24 cellular contexts compared by ENCODE assay signal in genomic region chr13:111963031-111963430, GRCh38.
"Had no signal": no experiment of that assay in that cellular context is flagged by ENCODE, and none has a peak within 500 bp of the region (broad histone marks: within the 10 kb centered on the region; RNA-seq: fewer than 3 reads in every experiment).

No MANE protein-coding gene starts in this region.

- H3K36me3 ChIP-seq: heart right ventricle, left ventricle myocardium inferior, pancreas, right lobe of liver, spleen, stomach, thyroid gland, transverse colon, upper lobe of left lung had no signal

- DNase-seq: heart right ventricle; islet precursor cell; left ventricle myocardium inferior; mesendoderm; midbrain; mucosa of descending colon; naive thymus-derived CD4-positive, alpha-beta T cell; nucleus accumbens; pancreas; psoas muscle; small intestine; spleen; stimulated activated CD4-positive, alpha-beta T cell treated with anti-CD3 and anti-CD28 coated beads, Interleukin-4, amount 100 ng/mL, for 24 hours; stimulated activated naive CD4-positive, alpha-beta T cell treated with Interleukin-2 at 50 U/mL for 16 hours; stomach; testis; thyroid gland; transverse colon; upper lobe of left lung had no signal

- H3K27ac Mint-ChIP-seq: naive thymus-derived CD4-positive, alpha-beta T cell; natural killer cell treated with Interleukin-12 subunit alpha and Interleukin-12 subunit beta and Interleukin-15 and Interleukin-18, amount 100 ng/mL, for 72 hours; stimulated activated memory B cell treated with anti-CD40 and anti-IgM and Interleukin-4, amounts not matched to agents 10 μg/mL and 1 μg/mL and 100 μg/mL, for 72 hours had no signal

- H3K79me2 ChIP-seq: hepatocyte had no signal

- H3K9me3 ChIP-seq: heart right ventricle, left ventricle myocardium inferior, mucosa of descending colon, pancreas, psoas muscle, right lobe of liver, stomach, testis, thyroid gland, transverse colon, upper lobe of left lung had no signal

- H3K36me3 Mint-ChIP-seq: naive thymus-derived CD4-positive, alpha-beta T cell; natural killer cell treated with Interleukin-12 subunit alpha and Interleukin-12 subunit beta and Interleukin-15 and Interleukin-18, amount 100 ng/mL, for 72 hours; stimulated activated memory B cell treated with anti-CD40 and anti-IgM and Interleukin-4, amounts not matched to agents 10 μg/mL and 1 μg/mL and 100 μg/mL, for 72 hours had no signal

- H3K4me3 Mint-ChIP-seq: naive thymus-derived CD4-positive, alpha-beta T cell; natural killer cell treated with Interleukin-12 subunit alpha and Interleukin-12 subunit beta and Interleukin-15 and Interleukin-18, amount 100 ng/mL, for 72 hours; stimulated activated memory B cell treated with anti-CD40 and anti-IgM and Interleukin-4, amounts not matched to agents 10 μg/mL and 1 μg/mL and 100 μg/mL, for 72 hours had no signal

- H3K27me3 ChIP-seq: pancreas, right lobe of liver, testis, thyroid gland, transverse colon, upper lobe of left lung had no signal

- H3K27ac ChIP-seq: heart right ventricle, hepatocyte, left ventricle myocardium inferior, pancreas, psoas muscle, right lobe of liver, spleen, stomach, testis, thyroid gland, transverse colon, upper lobe of left lung had no signal

- H3K4me3 ChIP-seq: heart right ventricle, hepatocyte, left ventricle myocardium inferior, lung, mucosa of descending colon, pancreas, psoas muscle, right lobe of liver, spleen, stomach, testis, thyroid gland, transverse colon, upper lobe of left lung had no signal

- H2AFZ ChIP-seq: hepatocyte had no signal

- ATAC-seq: naive thymus-derived CD4-positive, alpha-beta T cell; pancreas; psoas muscle; stimulated activated memory B cell treated with anti-CD40 and anti-IgM and Interleukin-4, amounts not matched to agents 10 μg/mL and 1 μg/mL and 100 μg/mL, for 72 hours had no signal

- H3K4me1 Mint-ChIP-seq: naive thymus-derived CD4-positive, alpha-beta T cell; stimulated activated memory B cell treated with anti-CD40 and anti-IgM and Interleukin-4, amounts not matched to agents 10 μg/mL and 1 μg/mL and 100 μg/mL, for 72 hours had no signal

- H3K4me1 ChIP-seq: heart right ventricle, left ventricle myocardium inferior, pancreas, psoas muscle, right lobe of liver, spleen, stomach, testis, thyroid gland, transverse colon, upper lobe of left lung had no signal

- H3K4me2 ChIP-seq: hepatocyte had no signal

- H3K9me3 Mint-ChIP-seq: natural killer cell treated with Interleukin-12 subunit alpha and Interleukin-12 subunit beta and Interleukin-15 and Interleukin-18, amount 100 ng/mL, for 72 hours; stimulated activated memory B cell treated with anti-CD40 and anti-IgM and Interleukin-4, amounts not matched to agents 10 μg/mL and 1 μg/mL and 100 μg/mL, for 72 hours had no signal
